Comparison of ENCODE assay signal across 17 cellular contexts in genomic region chr15:23180547-23180927, GRCh38. TPM values are rescaled to one million over a fixed set of nuclear protein-coding genes. Genes with fewer than 3 reads are reported as not detected.
"Had no signal": no experiment of that assay in that cellular context is flagged by ENCODE, and none has a peak within 500 bp of the region (broad histone marks: within the 10 kb centered on the region; RNA-seq: fewer than 3 reads in every experiment).

No MANE protein-coding gene starts in this region.

RNA-seq across cellular contexts. Expression of gene GOLGA6L1, which starts 43.9 kb away (rescaled TPM):
- total RNA-seq: activated B cell treated with CpG ODN at 0.5 μM for 24 hours; activated CD8-positive, alpha-beta T cell treated with anti-CD3 and anti-CD28 coated beads for 36 hours; activated T-helper 2 cell treated with anti-CD3 and anti-CD28 coated beads, Interferon-gamma antibody, Interleukin-2, Interleukin-4, amounts not matched to agents 10 μg/mL and 5 μg/mL and 100 μg/mL, durations not matched to agents 14 hours and 24 hours and 36 hours; breast epithelium; fibroblast of lung; fibroblast of villous mesenchyme; heart left ventricle; left ventricle myocardium inferior; lung microvascular endothelial cell; osteoblast; sigmoid colon; stomach; T-cell; T-helper 2 cell treated with Interferon-gamma antibody and Interleukin-4, amounts not matched to agents 100 ng/mL and 5 ng/mL, for 36 hours; tibial nerve; ureter had no signal
- polyA plus RNA-seq: fibroblast of lung, heart left ventricle, sigmoid colon, small intestine, stomach had no signal
